Comparison of ENCODE assay signal across 7 cellular contexts in genomic region chr4:73729534-73730165, GRCh38. TPM values are rescaled to one million over a fixed set of nuclear protein-coding genes. Genes with fewer than 3 reads are reported as not detected.
DNase-seq lines count a peak whose midpoint lies in the region; ATAC-seq and TF ChIP-seq lines count a peak whose summit lies in the region.

No MANE protein-coding gene starts in this region.

- peak; percentile 53 for ATAC-seq in GM21576 (IDR thresholded peaks at IDR 0.05; ENCODE audit: unreplicated experiment)

- no peak overlapping the region for H3K27ac ChIP-seq in dorsolateral prefrontal cortex

- DNase-seq in GM04503 (ENCODE audit: low read depth) = peak; percentile 60
- DNase-seq in Jurkat, Clone E6-1 (ENCODE audit: low read depth, low spot score) = peak; percentile 39
- peak; percentile 75 for DNase-seq in RKO (ENCODE audit: low spot score)
- peak in 9 of 10 donors; percentile 19 to 77 (median 62) for DNase-seq in dorsolateral prefrontal cortex
- peak; percentile 76 for DNase-seq in medulla oblongata (ENCODE audit: extremely low spot score)
- no peak for DNase-seq in activated CD4-positive, CD25-positive, alpha-beta regulatory T cell treated with anti-CD3 and anti-CD28 coated beads, Interleukin-2, amount 50 U/mL, for 72 hours

- intact Hi-C loops in dorsolateral prefrontal cortex (cut with DNase I) = loop anchor here (2.0 to 10.0 kb wide), 2 partner anchors 403 to 405 kb away; no protein-coding TSS in a partner anchor

- peaks cover 0 to 6% (median 0%) of the 10 kb centered on the region in 45 donors for H3K27me3 ChIP-seq in dorsolateral prefrontal cortex

- TF ChIP-seq CTCF in dorsolateral prefrontal cortex (IDR thresholded peaks at IDR 0.05 in 54 of 56, conservative IDR thresholded peaks at IDR 0.05 in 2 of 56; ENCODE audit: low read depth in 1 of 56, partially characterized antibody in 56 of 56) = peak; percentile 57 to 87 (median 79)

- H3K4me3 ChIP-seq in Jurkat, Clone E6-1 (ENCODE audit: low read length) = no peak overlapping the region
- H3K4me3 ChIP-seq in dorsolateral prefrontal cortex = no peak overlapping the region

RNA-seq across cellular contexts. Expression of gene CXCL8, which starts 10.7 kb away (rescaled TPM):
- not detected for polyA plus RNA-seq in Jurkat, Clone E6-1 (2012; ENCODE audit: insufficient read depth, insufficient read length)
- 10 to 100 TPM in 6 of 120 experiments, 1 to 10 TPM in 65, under 1 TPM in 40, not detected in 9; 0.26 to 53.1 (median 1.4) TPM for total RNA-seq in dorsolateral prefrontal cortex
